ENCODE assay signal across 8 cellular contexts in the genomic region with DNA sequence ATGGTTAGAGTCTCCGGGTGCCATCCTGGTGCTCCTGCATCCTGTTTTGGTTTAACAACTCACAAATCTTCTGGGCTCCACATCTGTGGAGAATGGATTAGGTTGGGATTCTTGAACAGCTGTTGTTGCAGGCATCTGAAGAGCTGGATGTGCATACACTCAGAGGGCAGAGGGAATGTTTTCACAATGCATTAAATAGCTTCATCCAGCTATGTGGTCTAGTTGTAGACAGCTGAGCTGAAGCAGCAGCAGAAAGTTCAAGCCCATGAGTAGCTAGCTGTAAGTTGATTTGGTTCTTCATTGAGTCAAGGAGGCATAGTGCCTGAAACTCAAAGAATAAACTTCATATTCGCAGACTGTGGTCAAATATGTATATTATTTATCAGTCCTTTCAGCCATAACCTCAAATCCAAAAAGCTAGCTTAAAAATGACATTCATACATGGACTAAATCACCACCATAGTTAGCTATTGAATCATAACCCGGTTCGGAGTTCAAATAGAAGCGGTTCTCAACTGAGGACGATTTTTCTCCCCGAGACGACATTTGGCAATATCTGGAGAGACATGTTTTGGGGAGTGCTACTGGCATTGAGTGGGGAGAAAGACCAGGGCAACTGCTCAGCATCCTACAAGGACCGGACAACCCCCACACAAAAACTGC. TPM values are rescaled to one million over a fixed set of nuclear protein-coding genes. Genes with fewer than 3 reads are reported as not detected.
DNase-seq lines count a peak whose midpoint lies in the region; ATAC-seq and TF ChIP-seq lines count a peak whose summit lies in the region.

No MANE protein-coding gene starts in this region.

- ATAC-seq in central memory CD8-positive, alpha-beta T cell (replicated peaks; ENCODE audit: extremely low read depth, poor library complexity, severe bottlenecking) = no peak
- no peak for ATAC-seq in HG03354 (IDR thresholded peaks at IDR 0.05; ENCODE audit: poor library complexity, severe bottlenecking, unreplicated experiment)

- H3K4me1 Mint-ChIP-seq in CD14-positive monocyte = peaks cover 63% of the 10 kb centered on the region
- peaks cover 55% of the 10 kb centered on the region for H3K4me1 Mint-ChIP-seq in central memory CD8-positive, alpha-beta T cell
- peaks cover 59% of the 10 kb centered on the region for H3K4me1 Mint-ChIP-seq in nephron

- peaks cover 75% of the 10 kb centered on the region for H3K79me2 ChIP-seq in Karpas-422 (ENCODE audit: low read length)

- H3K27ac ChIP-seq in Karpas-422 (ENCODE audit: low read length) = peak overlapping the region; percentile 87

- POLR2A ChIA-PET in GM10248 (lab: Yijun Ruan, JAX) = no interaction called here

- peak overlapping the region; percentile 97 for H3K4me3 ChIP-seq in Karpas-422 (ENCODE audit: low read length)

- H3K27me3 Mint-ChIP-seq in CD14-positive monocyte (ENCODE audit: low read depth in 3 of 3) = no peaks in the 10 kb centered on the region
- no peaks in the 10 kb centered on the region for H3K27me3 Mint-ChIP-seq in central memory CD8-positive, alpha-beta T cell
- H3K27me3 Mint-ChIP-seq in nephron (ENCODE audit: low read depth) = no peaks in the 10 kb centered on the region

- no peaks in the 10 kb centered on the region for H3K9me3 ChIP-seq in Karpas-422 (ENCODE audit: low read length)

- H3K9me3 Mint-ChIP-seq in CD14-positive monocyte (peaks cover 0 to under 1% (median 0%) of the 10 kb centered on the region in 7 donors), nephron (no peaks in the 10 kb centered on the region)
- no peaks in the 10 kb centered on the region for H3K9me3 Mint-ChIP-seq in central memory CD8-positive, alpha-beta T cell

- H3K9me2 ChIP-seq in Karpas-422 (replicated peaks; ENCODE audit: insufficient read depth, low read length) = no peaks in the 10 kb centered on the region

- H3K36me3 ChIP-seq in Karpas-422 (ENCODE audit: insufficient read depth, low read length) = peaks cover 6% of the 10 kb centered on the region

- DNase-seq in CD14-positive monocyte (ENCODE audit: low spot score) (no peak), Karpas-422 (peak; percentile 56), NCI-H1694 treated with DMSO at 0.1 percent for 48 hours (lab: John Stamatoyannopoulos, UW) (no peak), mucosa of gallbladder (ENCODE audit: low spot score) (no peak), GM10248 (ENCODE audit: extremely low spot score) (no peak)
- DNase-seq in central memory CD8-positive, alpha-beta T cell (ENCODE audit: low spot score in 2 of 2) = no peak

- intact Hi-C loops in CD14-positive monocyte (cut with micrococcal nuclease) = no loop called here

- peak overlapping the region; percentile 84 for H3K4me2 ChIP-seq in Karpas-422 (ENCODE audit: low read depth, low read length, poor library complexity, severe bottlenecking)

- H3K36me3 Mint-ChIP-seq in CD14-positive monocyte (peaks cover 11 to 14% of the 10 kb centered on the region in 2 donors), nephron (ENCODE audit: low read depth) (no peaks in the 10 kb centered on the region)
- peaks cover 10% of the 10 kb centered on the region for H3K36me3 Mint-ChIP-seq in central memory CD8-positive, alpha-beta T cell (ENCODE audit: insufficient read depth)

- H3K27ac Mint-ChIP-seq in CD14-positive monocyte (peak overlapping the region; percentile 97 to 100 (median 99)), nephron (peak overlapping the region; percentile 98 to 100 (median 99))
- H3K27ac Mint-ChIP-seq in central memory CD8-positive, alpha-beta T cell (ENCODE audit: low read depth) = peak overlapping the region; percentile 94

- H3K4me1 ChIP-seq in Karpas-422 (ENCODE audit: low read length) = peaks cover 65% of the 10 kb centered on the region

- CTCF ChIA-PET in GM10248 (lab: Yijun Ruan, JAX) = interaction anchor here (1.3 to 1.6 kb wide), 2 partner anchors 12 to 604 kb away, joined by 3 to 6 read pairs; no protein-coding TSS in a partner anchor

- TF ChIP-seq CTCF in CD14-positive monocyte (IDR thresholded peaks at IDR 0.05) = no peak
- no peak for TF ChIP-seq CTCF in nephron (IDR thresholded peaks at IDR 0.05; ENCODE audit: unreplicated experiment in 3 of 3)
- TF ChIP-seq CTCF in GM10248 (IDR thresholded peaks at IDR 0.05; ENCODE audit: control extremely low read depth, extremely low read depth, low read depth, missing control alignments) = no peak

- H3K27me3 ChIP-seq in Karpas-422 (ENCODE audit: low read length) = no peaks in the 10 kb centered on the region

- H3K9ac ChIP-seq in Karpas-422 (ENCODE audit: low read length) = peak overlapping the region; percentile 91

- H3K4me3 Mint-ChIP-seq in CD14-positive monocyte (peak overlapping the region; percentile 89 to 98), nephron (peak overlapping the region; percentile 86 to 96 (median 90))
- peak overlapping the region; percentile 99 for H3K4me3 Mint-ChIP-seq in central memory CD8-positive, alpha-beta T cell

- peaks cover 4% of the 10 kb centered on the region; the same call in 1 of the 2 replicates for H4K20me1 ChIP-seq in Karpas-422 (ENCODE audit: insufficient read depth, low read depth, low read length)

- peak overlapping the region; percentile 70; the same call in 1 of the 2 replicates for H2AFZ ChIP-seq in Karpas-422 (ENCODE audit: low read length)

RNA-seq across cellular contexts. Expression of gene ANKRD13A, which starts 0.9 kb away (rescaled TPM):
- 10 to 100 TPM; 42.8 to 46.8 TPM for polyA plus RNA-seq in CD14-positive monocyte
- 277 and 337 TPM in 2 replicates for total RNA-seq in Karpas-422 (2014; rRNA removed; shearing (Covaris generic); ENCODE audit: low replicate concordance)
- total RNA-seq in mucosa of gallbladder = 54.3 TPM

RNA-seq across cellular contexts. Expression of gene GIT2, which starts 2.2 kb away (rescaled TPM):
- polyA plus RNA-seq in CD14-positive monocyte = 10 to 100 TPM; 75.8 to 98.8 TPM
- total RNA-seq in Karpas-422 (2014; rRNA removed; shearing (Covaris generic); ENCODE audit: low replicate concordance) = 76.3 and 81.9 TPM in 2 replicates
- 43.6 TPM for total RNA-seq in mucosa of gallbladder

RNA-seq across cellular contexts. Expression of gene C12orf76, which starts 50.0 kb away (rescaled TPM):
- 10 to 100 TPM in 1 of 2 donors, 1 to 10 TPM in 1; 9.3 to 10.6 TPM for polyA plus RNA-seq in CD14-positive monocyte
- 12.8 and 24.6 TPM in 2 replicates for total RNA-seq in Karpas-422 (2014; rRNA removed; shearing (Covaris generic); ENCODE audit: low replicate concordance)
- total RNA-seq in mucosa of gallbladder = 21.2 TPM
